24 cellular contexts compared by ENCODE assay signal in genomic region chr14:95915326-95915725, GRCh38. TPM values are rescaled to one million over a fixed set of nuclear protein-coding genes. Genes with fewer than 3 reads are reported as not detected.
DNase-seq lines count a peak whose midpoint lies in the region; ATAC-seq and TF ChIP-seq lines count a peak whose summit lies in the region.
"Had no signal": no experiment of that assay in that cellular context is flagged by ENCODE, and none has a peak within 500 bp of the region (broad histone marks: within the 10 kb centered on the region; RNA-seq: fewer than 3 reads in every experiment).

No MANE protein-coding gene starts in this region.

- CTCF ChIA-PET in Caco-2 (lab: Charles Lee) (no interaction called here), PC-9 (lab: Charles Lee) (no interaction called here)

- no peak overlapping the region for H3K27ac Mint-ChIP-seq in Caco-2 (ENCODE audit: unreplicated experiment)
- H3K27ac Mint-ChIP-seq: CD14-positive monocyte; naive B cell; stimulated activated effector memory CD8-positive, alpha-beta T cell treated with anti-CD3 and anti-CD28 coated beads, Interleukin-12 subunit alpha, Interleukin-12 subunit beta, amount 100 ng/mL, for 72 hours; T-helper 17 cell had no signal

- H3K27me3 ChIP-seq in HUES48 (ENCODE audit: control insufficient read depth, insufficient read depth, low read length) = no peaks in the 10 kb centered on the region
- H3K27me3 ChIP-seq in WERI-Rb-1 (ENCODE audit: insufficient read depth, low read depth, severe bottlenecking) = no peaks in the 10 kb centered on the region
- no peaks in the 10 kb centered on the region for H3K27me3 ChIP-seq in foreskin keratinocyte
- no peaks in the 10 kb centered on the region for H3K27me3 ChIP-seq in Caco-2 (replicated peaks; ENCODE audit: control insufficient read depth, insufficient read depth, low read length)
- peaks cover 30% of the 10 kb centered on the region for H3K27me3 ChIP-seq in PC-9 (ENCODE audit: insufficient read depth, low read depth)
- H3K27me3 ChIP-seq: body of pancreas, ovary had no signal

- H3K27me3 Mint-ChIP-seq in Caco-2 (ENCODE audit: insufficient read depth, unreplicated experiment) = peaks cover 13% of the 10 kb centered on the region

- H3K79me2 ChIP-seq in PC-9 (ENCODE audit: low read depth) = no peaks in the 10 kb centered on the region

- H3K9me3 Mint-ChIP-seq in Caco-2 (ENCODE audit: unreplicated experiment) = no peaks in the 10 kb centered on the region
- H3K9me3 Mint-ChIP-seq: naive B cell; stimulated activated effector memory CD8-positive, alpha-beta T cell treated with anti-CD3 and anti-CD28 coated beads, Interleukin-12 subunit alpha, Interleukin-12 subunit beta, amount 100 ng/mL, for 72 hours had no signal

- H3K9me3 ChIP-seq in HUES48 (ENCODE audit: control insufficient read depth, insufficient read depth, low read length) (no peaks in the 10 kb centered on the region), WERI-Rb-1 (ENCODE audit: severe bottlenecking) (no peaks in the 10 kb centered on the region), Caco-2 (no peaks in the 10 kb centered on the region), PC-9 (ENCODE audit: insufficient read depth, low read depth) (no peaks in the 10 kb centered on the region)
- H3K9me3 ChIP-seq: body of pancreas, heart left ventricle, ovary, SJCRH30 had no signal

- H3K4me1 Mint-ChIP-seq in Caco-2 (ENCODE audit: low read depth, unreplicated experiment) = no peaks in the 10 kb centered on the region
- H3K4me1 Mint-ChIP-seq: CD14-positive monocyte; naive B cell; stimulated activated effector memory CD8-positive, alpha-beta T cell treated with anti-CD3 and anti-CD28 coated beads, Interleukin-12 subunit alpha, Interleukin-12 subunit beta, amount 100 ng/mL, for 72 hours; T-helper 17 cell had no signal

- POLR2A ChIA-PET in Caco-2 (lab: Charles Lee) = no interaction called here
- POLR2A ChIA-PET in PC-9 (lab: Charles Lee; ENCODE audit: unreplicated experiment) = no interaction called here

- 0 out of 2 replicates have a peak, but pooled peaks have one; percentile 13 for TF ChIP-seq CTCF in WERI-Rb-1 (IDR thresholded peaks at IDR 0.05; ENCODE audit: low read depth, low read length)
- TF ChIP-seq CTCF in foreskin keratinocyte (conservative IDR thresholded peaks at IDR 0.05) = no peak
- no peak for TF ChIP-seq CTCF in Caco-2 (IDR thresholded peaks at IDR 0.05; ENCODE audit: insufficient read depth in 1 of 2, low read depth in 1 of 2, low read length in 1 of 2, severe bottlenecking in 1 of 2, unreplicated experiment in 1 of 2)
- no peak for TF ChIP-seq CTCF in PC-9 (conservative IDR thresholded peaks at IDR 0.05)

- no TSS peak for BruUV-seq in Caco-2 (replicated peaks; lab: Mats Ljungman, UMichigan)
- no TSS peak for BruUV-seq in PC-9 (replicated peaks; lab: Mats Ljungman, UMichigan)

- intact Hi-C loops in Caco-2 (cut with micrococcal nuclease; ENCODE audit: unreplicated experiment) = no loop called here
- intact Hi-C loops in PC-9 (cut with micrococcal nuclease; ENCODE audit: unreplicated experiment) = no loop called here

- H3F3A ChIP-seq in PC-9 (ENCODE audit: insufficient read depth, low read depth) = no peaks in the 10 kb centered on the region

- H3K36me3 ChIP-seq in HUES48 (ENCODE audit: control insufficient read depth, insufficient read depth, low read length) (peaks cover 20% of the 10 kb centered on the region; the same call in 1 of the 2 replicates), WERI-Rb-1 (no peaks in the 10 kb centered on the region), Caco-2 (ENCODE audit: control insufficient read depth, insufficient read depth, low read length) (no peaks in the 10 kb centered on the region), PC-9 (ENCODE audit: low read depth) (no peaks in the 10 kb centered on the region)
- H3K36me3 ChIP-seq: heart left ventricle, ovary, SJCRH30 had no signal

- peak overlapping the region; percentile 63 for H3K27ac ChIP-seq in HUES48 (ENCODE audit: low read depth, low read length)
- H3K27ac ChIP-seq in WERI-Rb-1 = peak overlapping the region; percentile 50
- H3K27ac ChIP-seq in foreskin keratinocyte = no peak overlapping the region
- no peak overlapping the region for H3K27ac ChIP-seq in PC-9
- H3K27ac ChIP-seq: body of pancreas, GM23248, heart left ventricle, ovary, SJCRH30 had no signal

- H3K36me3 Mint-ChIP-seq in Caco-2 (ENCODE audit: insufficient read depth, unreplicated experiment) = no peaks in the 10 kb centered on the region
- H3K36me3 Mint-ChIP-seq: CD14-positive monocyte; stimulated activated effector memory CD8-positive, alpha-beta T cell treated with anti-CD3 and anti-CD28 coated beads, Interleukin-12 subunit alpha, Interleukin-12 subunit beta, amount 100 ng/mL, for 72 hours had no signal

- no peak overlapping the region for H3K9ac ChIP-seq in HUES48 (ENCODE audit: low read depth, low read length)
- H3K9ac ChIP-seq: GM23248 had no signal

- DNase-seq in DMS53 (lab: John Stamatoyannopoulos, UW) (peak; percentile 91), WERI-Rb-1 (peak; percentile 71), islet precursor cell (peak; percentile 86), foreskin keratinocyte (no peak), nucleus accumbens (lab: John Stamatoyannopoulos, UW) (no peak), Caco-2 (no peak), PC-9 (no peak)
- DNase-seq: activated CD4-positive, alpha-beta T cell treated with anti-CD3 and anti-CD28 coated beads, Interleukin-2, amount 50 U/mL, for 1 hour; body of pancreas; GM23248; heart left ventricle; Kasumi-1; mesenchymal stem cell; naive B cell; NCI-H1048; NCI-H2081 treated with DMSO at 0.1 percent for 48 hours; ovary; SJCRH30; T-helper 17 cell had no signal

- ATAC-seq in foreskin keratinocyte = no peak
- ATAC-seq: body of pancreas; heart left ventricle; Panc1; stimulated activated effector memory CD8-positive, alpha-beta T cell treated with anti-CD3 and anti-CD28 coated beads, Interleukin-12 subunit alpha, Interleukin-12 subunit beta, amount 100 ng/mL, for 72 hours; T-helper 17 cell had no signal

- no peak overlapping the region for H3K4me2 ChIP-seq in PC-9

- H4K20me1 ChIP-seq in PC-9 (ENCODE audit: insufficient read depth) = no peaks in the 10 kb centered on the region

- H3K4me3 Mint-ChIP-seq in Caco-2 (ENCODE audit: unreplicated experiment) = no peak overlapping the region
- H3K4me3 Mint-ChIP-seq: CD14-positive monocyte; naive B cell; stimulated activated effector memory CD8-positive, alpha-beta T cell treated with anti-CD3 and anti-CD28 coated beads, Interleukin-12 subunit alpha, Interleukin-12 subunit beta, amount 100 ng/mL, for 72 hours; T-helper 17 cell had no signal

- H3K9me2 ChIP-seq in PC-9 (ENCODE audit: insufficient read depth) = no peaks in the 10 kb centered on the region

- H3K4me1 ChIP-seq in HUES48 (ENCODE audit: control insufficient read depth, insufficient read depth, low read length) (peaks cover 23% of the 10 kb centered on the region), foreskin keratinocyte (no peaks in the 10 kb centered on the region), Caco-2 (no peaks in the 10 kb centered on the region), PC-9 (replicated peaks; ENCODE audit: insufficient read depth) (no peaks in the 10 kb centered on the region)
- H3K4me1 ChIP-seq: body of pancreas, heart left ventricle, SJCRH30 had no signal

- H2AFZ ChIP-seq in PC-9 = no peak overlapping the region
- H2AFZ ChIP-seq: GM23248 had no signal

- H3K4me3 ChIP-seq in HUES48 (ENCODE audit: low read depth, low read length) = no peak overlapping the region
- no peak overlapping the region for H3K4me3 ChIP-seq in WERI-Rb-1 (ENCODE audit: low read depth, low read length)
- H3K4me3 ChIP-seq in Caco-2 (ENCODE audit: low read depth, low read length) = no peak overlapping the region
- H3K4me3 ChIP-seq in PC-9 = no peak overlapping the region
- H3K4me3 ChIP-seq: body of pancreas, GM23248, heart left ventricle, ovary, SJCRH30 had no signal

RNA-seq across cellular contexts. Expression of gene TUNAR, which starts 38.7 kb away (rescaled TPM):
- total RNA-seq in foreskin keratinocyte (not detected in 2 replicates), Caco-2 (2022) (not detected in 2 replicates), PC-9 (2021) (not detected in 2 replicates)
- not detected in 2 replicates for polyA plus RNA-seq in foreskin keratinocyte
- total RNA-seq: GM23248, heart left ventricle, SJCRH30, T-helper 17 cell had no signal
- polyA plus RNA-seq: AG04450, CD14-positive monocyte, GM23248, heart left ventricle had no signal

Comparison
In these comparisons a context has a peak if more than half of its experiments do, and no peak if none do; other contexts are left out.
1. DNase-seq: peak in DMS53 (single experiment), WERI-Rb-1 (single experiment) and islet precursor cell (single experiment); none in foreskin keratinocyte (0 of 2), nucleus accumbens (0 of 56), Caco-2 (0 of 2) and PC-9 (0 of 2).
2. H3K27ac ChIP-seq: peak in HUES48 (single experiment) and WERI-Rb-1 (single experiment); none in foreskin keratinocyte (single experiment) and PC-9 (single experiment).